In the genomic region with DNA sequence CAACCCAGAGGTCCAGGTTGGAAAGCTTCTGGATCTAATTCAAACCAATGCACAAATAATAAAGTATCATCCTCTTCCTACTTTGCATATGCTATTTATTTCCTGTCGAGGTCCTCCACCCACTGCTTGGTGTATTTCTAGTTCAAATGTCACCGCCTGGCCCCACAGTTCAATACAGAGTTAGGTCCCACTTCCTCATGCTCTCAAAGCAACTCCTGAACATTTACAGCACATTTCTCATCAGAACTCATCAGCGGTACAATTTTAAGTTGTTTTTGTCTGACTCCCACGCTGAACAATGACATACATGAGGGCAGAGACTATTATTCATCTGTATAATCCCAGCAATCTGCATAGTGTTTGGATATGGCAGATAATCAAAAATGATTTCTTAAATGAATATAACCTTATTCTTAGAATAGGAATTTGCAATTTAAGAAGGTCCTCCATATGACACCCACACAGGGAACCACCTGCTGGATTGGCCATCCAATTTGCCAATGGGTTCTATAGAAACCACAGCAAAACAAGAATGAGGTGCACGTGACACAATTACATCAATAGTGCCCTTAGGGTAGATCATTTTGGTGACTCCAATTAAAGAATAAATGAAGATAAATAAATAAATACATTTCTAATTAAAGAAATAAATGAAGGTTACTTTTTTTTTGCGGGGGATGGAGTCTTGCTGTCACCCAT, we compare ENCODE assay signal across 12 cellular contexts. TPM values are rescaled to one million over a fixed set of nuclear protein-coding genes. Genes with fewer than 3 reads are reported as not detected.
DNase-seq lines count a peak whose midpoint lies in the region; ATAC-seq lines count a peak whose summit lies in the region.
"Had no signal": no experiment of that assay in that cellular context is flagged by ENCODE, and none has a peak within 500 bp of the region (broad histone marks: within the 10 kb centered on the region; RNA-seq: fewer than 3 reads in every experiment).

No MANE protein-coding gene starts in this region.

- peaks cover 25% of the 10 kb centered on the region for H3K4me1 Mint-ChIP-seq in activated T-cell treated with anti-CD3 and anti-CD28 coated beads, Interleukin-2, amount 50 U/mL, for 24 hours (ENCODE audit: low read depth)
- H3K4me1 Mint-ChIP-seq in activated naive CD8-positive, alpha-beta T cell treated with anti-CD3 and anti-CD28 coated beads for 36 hours, result peaks cover 11% of the 10 kb centered on the region
- H3K4me1 Mint-ChIP-seq in stimulated activated naive B cell treated with anti-CD40 and anti-IgM and Interleukin-4, amounts not matched to agents 10 μg/mL and 1 μg/mL and 100 μg/mL, for 72 hours, result peaks cover 15 to 43% of the 10 kb centered on the region in 2 donors

- H3K27me3 Mint-ChIP-seq in activated T-cell treated with anti-CD3 and anti-CD28 coated beads, Interleukin-2, amount 50 U/mL, for 24 hours, result no peaks in the 10 kb centered on the region
- H3K27me3 Mint-ChIP-seq in activated naive CD8-positive, alpha-beta T cell treated with anti-CD3 and anti-CD28 coated beads for 36 hours, result no peaks in the 10 kb centered on the region
- H3K27me3 Mint-ChIP-seq in stimulated activated naive B cell treated with anti-CD40 and anti-IgM and Interleukin-4, amounts not matched to agents 10 μg/mL and 1 μg/mL and 100 μg/mL, for 72 hours, result no peaks in the 10 kb centered on the region

- ATAC-seq in stimulated activated naive B cell treated with anti-CD40 and anti-IgM and Interleukin-4, amounts not matched to agents 10 μg/mL and 1 μg/mL and 100 μg/mL, for 72 hours (replicated peaks), result peak; percentile 96 to 97
- no peak for ATAC-seq in HG02970 (IDR thresholded peaks at IDR 0.05; ENCODE audit: low FRiP score, unreplicated experiment)

- H3K36me3 Mint-ChIP-seq in activated T-cell treated with anti-CD3 and anti-CD28 coated beads, Interleukin-2, amount 50 U/mL, for 24 hours (ENCODE audit: low read depth), result peaks cover 33% of the 10 kb centered on the region
- peaks cover 2% of the 10 kb centered on the region for H3K36me3 Mint-ChIP-seq in activated naive CD8-positive, alpha-beta T cell treated with anti-CD3 and anti-CD28 coated beads for 36 hours
- H3K36me3 Mint-ChIP-seq in stimulated activated naive B cell treated with anti-CD40 and anti-IgM and Interleukin-4, amounts not matched to agents 10 μg/mL and 1 μg/mL and 100 μg/mL, for 72 hours, result peaks cover 11 to 29% of the 10 kb centered on the region in 2 donors

- H3K27ac Mint-ChIP-seq in activated T-cell treated with anti-CD3 and anti-CD28 coated beads, Interleukin-2, amount 50 U/mL, for 24 hours, result peak overlapping the region; percentile 65
- peak overlapping the region; percentile 76 for H3K27ac Mint-ChIP-seq in activated naive CD8-positive, alpha-beta T cell treated with anti-CD3 and anti-CD28 coated beads for 36 hours
- H3K27ac Mint-ChIP-seq in stimulated activated naive B cell treated with anti-CD40 and anti-IgM and Interleukin-4, amounts not matched to agents 10 μg/mL and 1 μg/mL and 100 μg/mL, for 72 hours, result peak overlapping the region; percentile 97

- no peaks in the 10 kb centered on the region for H3K9me3 Mint-ChIP-seq in activated T-cell treated with anti-CD3 and anti-CD28 coated beads, Interleukin-2, amount 50 U/mL, for 24 hours
- H3K9me3 Mint-ChIP-seq in activated naive CD8-positive, alpha-beta T cell treated with anti-CD3 and anti-CD28 coated beads for 36 hours, result no peaks in the 10 kb centered on the region
- H3K9me3 Mint-ChIP-seq in stimulated activated naive B cell treated with anti-CD40 and anti-IgM and Interleukin-4, amounts not matched to agents 10 μg/mL and 1 μg/mL and 100 μg/mL, for 72 hours, result no peaks in the 10 kb centered on the region

- H3K4me3 Mint-ChIP-seq in activated T-cell treated with anti-CD3 and anti-CD28 coated beads, Interleukin-2, amount 50 U/mL, for 24 hours, result no peak overlapping the region
- no peak overlapping the region for H3K4me3 Mint-ChIP-seq in activated naive CD8-positive, alpha-beta T cell treated with anti-CD3 and anti-CD28 coated beads for 36 hours
- peak overlapping the region; percentile 22 to 69 for H3K4me3 Mint-ChIP-seq in stimulated activated naive B cell treated with anti-CD40 and anti-IgM and Interleukin-4, amounts not matched to agents 10 μg/mL and 1 μg/mL and 100 μg/mL, for 72 hours

- no peak for DNase-seq in activated T-cell treated with anti-CD3 and anti-CD28 coated beads, Interleukin-2, amount 50 U/mL, for 24 hours
- no peak for DNase-seq in activated T-cell treated with anti-CD3 and anti-CD28 coated beads, Interleukin-2, amount 50 U/mL, for 1 hour
- peak; percentile 51 for DNase-seq in NAMALWA (ENCODE audit: low spot score)
- peak; percentile 8 for DNase-seq in activated naive CD8-positive, alpha-beta T cell treated with anti-CD3 and anti-CD28 coated beads for 36 hours
- peak; percentile 60 for DNase-seq in stimulated activated naive B cell treated with anti-CD40 and anti-IgM and Interleukin-4, amounts not matched to agents 10 μg/mL and 1 μg/mL and 100 μg/mL, for 72 hours
- no peak for DNase-seq in NCI-H446 (lab: John Stamatoyannopoulos, UW)
- no peak for DNase-seq in NCI-H1105 (lab: John Stamatoyannopoulos, UW)
- DNase-seq: cerebellar nuclear complex; NCI-H69; stimulated activated CD4-positive, alpha-beta T cell treated with anti-CD3 and anti-CD28 coated beads, Interleukin-12 subunit alpha, Interleukin-12 subunit beta, amount 100 ng/mL, for 4 hours; SW 1271 had no signal

RNA-seq across cellular contexts. Expression of a gene that starts 54.3 kb away (rescaled TPM):
- 10 to 100 TPM; 39.0 to 40.6 TPM for total RNA-seq in activated naive CD8-positive, alpha-beta T cell treated with anti-CD3 and anti-CD28 coated beads for 36 hours

Comparison
In these comparisons a context has a peak if more than half of its experiments do, and no peak if none do; other contexts are left out.
1. DNase-seq: peak in NAMALWA (single experiment), activated naive CD8-positive, alpha-beta T cell treated with anti-CD3 and anti-CD28 coated beads for 36 hours (single experiment) and stimulated activated naive B cell treated with anti-CD40 and anti-IgM and Interleukin-4, amounts not matched to agents 10 μg/mL and 1 μg/mL and 100 μg/mL, for 72 hours (single experiment); none in activated T-cell treated with anti-CD3 and anti-CD28 coated beads, Interleukin-2, amount 50 U/mL, for 24 hours (single experiment), activated T-cell treated with anti-CD3 and anti-CD28 coated beads, Interleukin-2, amount 50 U/mL, for 1 hour (single experiment), NCI-H446 (0 of 2) and NCI-H1105 (single experiment).
2. H3K4me3 Mint-ChIP-seq: peak in stimulated activated naive B cell treated with anti-CD40 and anti-IgM and Interleukin-4, amounts not matched to agents 10 μg/mL and 1 μg/mL and 100 μg/mL, for 72 hours (2 of 2); none in activated T-cell treated with anti-CD3 and anti-CD28 coated beads, Interleukin-2, amount 50 U/mL, for 24 hours (single experiment) and activated naive CD8-positive, alpha-beta T cell treated with anti-CD3 and anti-CD28 coated beads for 36 hours (single experiment).
3. Peak in every context shown above with its lines, with median percentiles within 50 percentile points of each other: H3K27ac Mint-ChIP-seq.